Comparison of ENCODE assay signal across 7 cellular contexts in the genomic region with DNA sequence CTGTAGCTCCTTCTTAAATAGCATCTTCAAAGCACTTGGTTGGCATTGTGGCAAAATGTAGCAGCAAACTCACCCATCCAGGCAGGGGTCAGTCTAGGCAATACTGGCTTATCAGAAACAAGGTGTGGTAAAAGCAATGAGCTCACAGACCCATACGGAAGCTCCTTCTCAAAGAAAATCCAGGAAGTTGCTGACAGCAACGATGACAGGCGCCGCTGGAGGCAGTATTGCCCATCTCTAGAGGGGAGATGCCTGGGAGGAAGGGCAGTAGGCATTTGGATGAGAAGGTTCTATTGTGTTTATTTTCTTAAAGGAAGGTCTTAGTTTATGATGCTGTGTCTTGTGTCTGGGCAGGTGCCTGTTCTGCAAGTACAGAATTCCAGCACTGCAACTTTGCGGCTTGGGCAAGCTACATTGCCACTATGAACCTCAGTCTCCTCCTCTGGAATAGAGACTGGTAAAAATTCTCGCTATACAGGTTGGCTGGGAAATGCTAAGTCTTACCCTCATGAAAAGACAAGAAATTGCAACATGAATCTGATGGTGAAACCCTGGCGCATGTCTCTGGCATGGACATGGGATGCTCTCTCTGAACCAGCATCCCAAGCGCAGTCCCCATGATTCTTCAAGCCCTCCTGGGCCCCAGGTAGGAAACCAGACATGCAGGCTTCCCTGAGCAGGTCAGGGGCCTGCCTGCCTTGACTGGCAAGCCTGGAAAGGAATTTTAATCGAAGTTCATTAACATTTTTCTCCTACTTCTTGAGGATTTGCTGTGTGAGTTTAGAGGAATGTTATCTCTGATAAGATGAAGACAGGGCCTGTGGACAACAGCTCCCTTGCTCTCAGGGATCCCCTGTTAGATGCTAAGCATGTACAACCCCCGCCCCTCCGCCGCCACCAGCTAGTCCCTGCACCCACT.
DNase-seq lines count a peak whose midpoint lies in the region; ATAC-seq and TF ChIP-seq lines count a peak whose summit lies in the region.

No MANE protein-coding gene starts in this region.

- no peak overlapping the region for H3K27ac Mint-ChIP-seq in activated CD4-positive, alpha-beta memory T cell treated with anti-CD3 and anti-CD28 coated beads, Interleukin-2, amount 10 ng/mL, durations not matched to agents 7 days and 5 days

- no peaks in the 10 kb centered on the region for H3K4me1 ChIP-seq in tibial artery

- H3K4me1 Mint-ChIP-seq in activated CD4-positive, alpha-beta memory T cell treated with anti-CD3 and anti-CD28 coated beads, Interleukin-2, amount 10 ng/mL, durations not matched to agents 7 days and 5 days: no peaks in the 10 kb centered on the region

- no peak overlapping the region for H3K4me3 Mint-ChIP-seq in activated CD4-positive, alpha-beta memory T cell treated with anti-CD3 and anti-CD28 coated beads, Interleukin-2, amount 10 ng/mL, durations not matched to agents 7 days and 5 days

- intact Hi-C loops in tibial artery (cut with DNase I; ENCODE audit: low total_unique reads): no loop called here

- no peak for ATAC-seq in HG02759 (IDR thresholded peaks at IDR 0.05; ENCODE audit: unreplicated experiment)

- H3K27me3 Mint-ChIP-seq in activated CD4-positive, alpha-beta memory T cell treated with anti-CD3 and anti-CD28 coated beads, Interleukin-2, amount 10 ng/mL, durations not matched to agents 7 days and 5 days: peaks cover under 1% of the 10 kb centered on the region

- no peaks in the 10 kb centered on the region for H3K9me3 Mint-ChIP-seq in activated CD4-positive, alpha-beta memory T cell treated with anti-CD3 and anti-CD28 coated beads, Interleukin-2, amount 10 ng/mL, durations not matched to agents 7 days and 5 days

- CTCF ChIA-PET in activated CD4-positive, alpha-beta memory T cell treated with anti-CD3 and anti-CD28 coated beads, Interleukin-2, amount 10 ng/mL, durations not matched to agents 7 days and 5 days (lab: Charles Lee): interaction anchor here (0.8 to 1.3 kb wide), 4 partner anchors 15 to 625 kb away, joined by 3 to 7 read pairs (median 3); no protein-coding TSS in a partner anchor

- POLR2A ChIA-PET in activated CD4-positive, alpha-beta memory T cell treated with anti-CD3 and anti-CD28 coated beads, Interleukin-2, amount 10 ng/mL, durations not matched to agents 7 days and 5 days (lab: Charles Lee): interaction anchor here (1.3 kb wide), 1 partner anchor 54 kb away, joined by 3 read pairs; no protein-coding TSS in a partner anchor

- H3K36me3 Mint-ChIP-seq in activated CD4-positive, alpha-beta memory T cell treated with anti-CD3 and anti-CD28 coated beads, Interleukin-2, amount 10 ng/mL, durations not matched to agents 7 days and 5 days (ENCODE audit: low read depth): no peaks in the 10 kb centered on the region

- peak; percentile 51 for TF ChIP-seq CTCF in GM12873 (IDR thresholded peaks at IDR 0.05; ENCODE audit: insufficient read depth, low read depth, low read length, missing control alignments)
- TF ChIP-seq CTCF in tibial artery (IDR thresholded peaks at IDR 0.05): peak; percentile 20 to 36

- no peak overlapping the region for H3K4me3 ChIP-seq in tibial artery

- DNase-seq in HUDEP-2 (lab: John Stamatoyannopoulos, UW; ENCODE audit: unreplicated experiment in 76 of 76) (peak in 54 of 76 experiments; percentile 3 to 65 (median 32)), iPS-NIHi11 (ENCODE audit: low spot score) (peak; percentile 69), tibial artery (peak; percentile 31 to 63), NCI-H446 treated with DMSO at 0.1 percent for 48 hours (lab: John Stamatoyannopoulos, UW) (no peak)
- peak; percentile 20 for DNase-seq in activated CD4-positive, alpha-beta memory T cell treated with anti-CD3 and anti-CD28 coated beads, Interleukin-2, amount 10 ng/mL, durations not matched to agents 7 days and 5 days

- H3K9me3 ChIP-seq in tibial artery: no peaks in the 10 kb centered on the region

- no peaks in the 10 kb centered on the region for H3K36me3 ChIP-seq in tibial artery

- H3K27me3 ChIP-seq in tibial artery: peaks cover 0 to 19% of the 10 kb centered on the region in 2 donors

- no peak overlapping the region for H3K27ac ChIP-seq in tibial artery
